8 cellular contexts compared by ENCODE assay signal in the genomic region with DNA sequence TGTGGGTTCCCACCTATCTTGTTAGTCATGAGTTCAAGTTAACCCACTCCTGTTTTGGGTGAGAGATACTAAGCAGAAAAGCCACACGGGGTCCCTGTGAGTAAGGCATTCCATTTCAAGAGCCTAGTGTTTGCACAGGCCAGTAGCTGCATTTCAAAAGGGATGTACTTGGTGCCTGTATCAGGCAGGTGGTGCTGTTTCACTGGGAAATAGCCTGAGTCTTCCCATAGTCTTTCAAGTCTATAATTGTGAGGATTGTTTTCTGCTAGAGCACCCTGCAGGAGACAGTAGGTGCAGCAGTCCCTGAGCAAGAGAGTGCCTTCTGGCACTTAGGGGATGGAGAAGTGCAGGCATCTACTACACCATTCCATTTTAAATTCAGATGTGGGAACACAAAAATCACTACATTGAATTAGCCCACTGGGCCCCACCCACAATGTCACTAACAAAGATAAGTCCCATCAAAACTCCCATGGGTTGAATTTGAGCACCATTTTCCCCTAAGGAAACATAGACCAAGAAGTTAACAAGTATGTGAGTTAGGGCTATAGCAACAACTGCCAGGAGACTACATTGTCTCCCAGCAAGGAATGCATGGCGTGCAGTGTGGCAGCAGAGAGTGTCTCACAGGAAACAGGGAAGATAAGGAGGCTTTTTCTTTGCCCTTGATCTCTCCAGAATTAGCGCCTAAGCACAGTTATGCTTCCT.
DNase-seq lines count a peak whose midpoint lies in the region; ATAC-seq, FAIRE-seq and TF ChIP-seq lines count a peak whose summit lies in the region.

No MANE protein-coding gene starts in this region.

- no peak for FAIRE-seq in GM19239 (lab: Jason Lieb, UNC)

- H3K27me3 ChIP-seq in HUES64 (ENCODE audit: insufficient read depth, low read length) (no peaks in the 10 kb centered on the region), PC-3 (ENCODE audit: low read length) (no peaks in the 10 kb centered on the region), right atrium auricular region (no peaks in the 10 kb centered on the region), gastrocnemius medialis (no peaks in the 10 kb centered on the region)

- H3K4me1 ChIP-seq in HUES64 (ENCODE audit: insufficient read depth, low read length) (peaks cover 10% of the 10 kb centered on the region), PC-3 (ENCODE audit: insufficient read depth, low read length) (peaks cover 13% of the 10 kb centered on the region; the same call in 1 of the 2 replicates), right atrium auricular region (peaks cover 0 to 14% of the 10 kb centered on the region in 2 donors), gastrocnemius medialis (no peaks in the 10 kb centered on the region)

- H4K20me1 ChIP-seq in PC-3 (ENCODE audit: low read length), result no peaks in the 10 kb centered on the region

- H3K27ac ChIP-seq in HUES64 (ENCODE audit: low read depth, low read length), result peak overlapping the region; percentile 11; the same call in 1 of the 2 replicates
- H3K27ac ChIP-seq in PC-3 (ENCODE audit: low read length), result no peak overlapping the region
- H3K27ac ChIP-seq in right atrium auricular region, result no peak overlapping the region
- no peak overlapping the region for H3K27ac ChIP-seq in gastrocnemius medialis

- no peaks in the 10 kb centered on the region for H3K79me2 ChIP-seq in PC-3 (ENCODE audit: low read length)

- no peak for TF ChIP-seq POLR2A in gastrocnemius medialis (IDR thresholded peaks at IDR 0.05)

- no peaks in the 10 kb centered on the region for H3K36me3 ChIP-seq in HUES64 (ENCODE audit: insufficient read depth, low read length)
- no peaks in the 10 kb centered on the region for H3K36me3 ChIP-seq in PC-3 (ENCODE audit: low read depth, low read length)
- no peaks in the 10 kb centered on the region for H3K36me3 ChIP-seq in right atrium auricular region
- H3K36me3 ChIP-seq in gastrocnemius medialis, result no peaks in the 10 kb centered on the region

- POLR2A ChIA-PET in GM10248 (lab: Yijun Ruan, JAX) (no interaction called here), PC-3 (lab: Charles Lee; ENCODE audit: unreplicated experiment) (interaction anchor here (0.6 kb wide), 2 partner anchors 22 to 245 kb away, joined by 3 to 5 read pairs; no protein-coding TSS in a partner anchor)

- TF ChIP-seq CTCF in GM10248 (IDR thresholded peaks at IDR 0.05; ENCODE audit: control extremely low read depth, extremely low read depth, low read depth, missing control alignments) (peak; percentile 56), PC-3 (conservative IDR thresholded peaks at IDR 0.05; ENCODE audit: low read depth, low read length) (peak; percentile 100), right atrium auricular region (IDR thresholded peaks at IDR 0.05) (peak; percentile 46 to 78), gastrocnemius medialis (IDR thresholded peaks at IDR 0.05 in 4 of 5, conservative IDR thresholded peaks at IDR 0.05 in 1 of 5) (peak; percentile 30 to 59 (median 36))

- in situ Hi-C loops in gastrocnemius medialis (cut with MboI; ENCODE audit: low sequenced_read_pairs in 4 of 4), result loop anchor here in 1 of 4 donors (10.0 kb wide), 1 partner anchor 84 kb away; no protein-coding TSS in a partner anchor

- no peaks in the 10 kb centered on the region for H3F3A ChIP-seq in PC-3 (ENCODE audit: low read length, unreplicated experiment)

- CTCF ChIA-PET in GM10248 (lab: Yijun Ruan, JAX) (interaction anchor here (0.7 to 1.4 kb wide), 15 partner anchors 9 to 1810 kb away, joined by 3 to 7 read pairs (median 4); no protein-coding TSS in a partner anchor), PC-3 (lab: Charles Lee) (interaction anchor here (0.6 to 1.6 kb wide), 8 partner anchors 29 to 576 kb away, joined by 3 to 66 read pairs (median 4); no protein-coding TSS in a partner anchor)

- H3K4me2 ChIP-seq in PC-3 (ENCODE audit: low read length), result no peak overlapping the region

- H3K9ac ChIP-seq in HUES64 (ENCODE audit: low read depth, low read length), result no peak overlapping the region
- no peak overlapping the region for H3K9ac ChIP-seq in PC-3 (ENCODE audit: low read length)

- ATAC-seq in GM21786 (IDR thresholded peaks at IDR 0.05; ENCODE audit: unreplicated experiment), result peak; percentile 96
- ATAC-seq in PC-3, result peak; percentile 91
- ATAC-seq in gastrocnemius medialis, result peak; percentile 44 to 52

- WGBS in HUES64, result 58% methylated on average over 3 of the region's 3 CpGs

- no peaks in the 10 kb centered on the region for H3K9me2 ChIP-seq in PC-3 (replicated peaks; ENCODE audit: low read length)

- intact Hi-C loops in PC-3 (cut with micrococcal nuclease) (loop anchor here (1.0 to 5.0 kb wide), 6 partner anchors 28 to 380 kb away; no protein-coding TSS in a partner anchor), gastrocnemius medialis (cut with DNase I; ENCODE audit: low total_unique reads) (loop anchor here (5.0 kb wide), 1 partner anchor 131 kb away; no protein-coding TSS in a partner anchor)

- H3K4me3 ChIP-seq in HUES64 (ENCODE audit: low read length) (no peak overlapping the region), PC-3 (ENCODE audit: low read length) (no peak overlapping the region), right atrium auricular region (no peak overlapping the region), gastrocnemius medialis (no peak overlapping the region)

- DNase-seq in GM10248 (ENCODE audit: extremely low spot score), result peak; percentile 23
- DNase-seq in PC-3, result peak; percentile 96
- peak; percentile 42 for DNase-seq in amniotic stem cell (lab: John Stamatoyannopoulos, UW)
- DNase-seq in right atrium auricular region (ENCODE audit: low spot score), result peak; percentile 62
- no peak for DNase-seq in gastrocnemius medialis
- DNase-seq in GM19239 (ENCODE audit: insufficient read length, low spot score), result no peak

- no peaks in the 10 kb centered on the region for H3K9me3 ChIP-seq in HUES64 (ENCODE audit: insufficient read depth, low read depth, low read length)
- no peaks in the 10 kb centered on the region for H3K9me3 ChIP-seq in PC-3 (ENCODE audit: low read length)
- H3K9me3 ChIP-seq in right atrium auricular region, result no peaks in the 10 kb centered on the region
- H3K9me3 ChIP-seq in gastrocnemius medialis, result no peaks in the 10 kb centered on the region

- BruUV-seq in PC-3 (replicated peaks; lab: Mats Ljungman, UMichigan), result no TSS peak

- H2AFZ ChIP-seq in PC-3 (ENCODE audit: low read length), result no peak overlapping the region

Comparison
In these comparisons a context has a peak if more than half of its experiments do, and no peak if none do; other contexts are left out.
1. DNase-seq: peak in GM10248 (single experiment), PC-3 (single experiment), amniotic stem cell (single experiment) and right atrium auricular region (single experiment); none in gastrocnemius medialis (0 of 2) and GM19239 (single experiment).
2. CTCF ChIP-seq: peak in every context shown above with its lines; median percentile 100 in PC-3; 62 in right atrium auricular region; 56 in GM10248; 36 in gastrocnemius medialis.
3. Peak in every context shown above with its lines, with median percentiles within 50 percentile points of each other: ATAC-seq.